ENCODE assay signal across 8 cellular contexts in the genomic region with DNA sequence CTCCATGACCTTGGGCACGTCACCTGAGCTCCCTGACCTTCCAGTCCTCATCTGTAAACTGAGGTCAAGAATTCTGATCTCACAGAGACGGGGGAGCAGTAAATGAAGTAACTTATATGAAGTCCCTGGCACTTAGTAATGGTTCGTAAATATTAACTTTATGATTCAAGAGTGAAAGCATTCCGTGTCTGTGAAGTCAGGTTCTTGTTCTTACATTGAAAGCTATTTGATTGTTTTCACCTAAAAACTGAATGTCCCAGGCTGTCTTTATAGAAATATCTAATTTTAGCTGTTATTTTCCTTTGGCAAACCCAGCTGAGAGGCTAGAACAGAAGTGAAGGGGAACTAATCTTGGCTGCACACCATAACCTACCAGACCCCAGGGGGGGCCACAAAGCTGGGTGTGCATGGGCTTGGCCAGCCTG.
DNase-seq lines count a peak whose midpoint lies in the region; ATAC-seq and TF ChIP-seq lines count a peak whose summit lies in the region.

No MANE protein-coding gene starts in this region.

- peaks cover 46% of the 10 kb centered on the region for H3K4me1 Mint-ChIP-seq in activated CD4-positive, alpha-beta memory T cell treated with anti-CD3 and anti-CD28 coated beads, Interleukin-2, amount 10 ng/mL, durations not matched to agents 7 days and 5 days

- no peaks in the 10 kb centered on the region for H3K27me3 Mint-ChIP-seq in activated CD4-positive, alpha-beta memory T cell treated with anti-CD3 and anti-CD28 coated beads, Interleukin-2, amount 10 ng/mL, durations not matched to agents 7 days and 5 days

- H3K36me3 ChIP-seq in heart left ventricle (no peaks in the 10 kb centered on the region), gastrocnemius medialis (no peaks in the 10 kb centered on the region)

- DNase-seq in activated CD4-positive, alpha-beta memory T cell treated with anti-CD3 and anti-CD28 coated beads, Interleukin-2, amount 10 ng/mL, durations not matched to agents 7 days and 5 days, result no peak
- DNase-seq in heart left ventricle, result no peak
- DNase-seq in gastrocnemius medialis, result no peak
- DNase-seq in NCI-H2107 treated with DMSO at 0.1 percent for 48 hours (lab: John Stamatoyannopoulos, UW; ENCODE audit: unreplicated experiment), result no peak
- no peak for DNase-seq in SHP77 (lab: John Stamatoyannopoulos, UW)

- TF ChIP-seq POLR2A in heart left ventricle (IDR thresholded peaks at IDR 0.05), result no peak
- TF ChIP-seq POLR2A in gastrocnemius medialis (IDR thresholded peaks at IDR 0.05), result no peak

- no peaks in the 10 kb centered on the region for H3K27me3 ChIP-seq in heart left ventricle
- H3K27me3 ChIP-seq in gastrocnemius medialis, result no peaks in the 10 kb centered on the region

- H3K4me3 Mint-ChIP-seq in activated CD4-positive, alpha-beta memory T cell treated with anti-CD3 and anti-CD28 coated beads, Interleukin-2, amount 10 ng/mL, durations not matched to agents 7 days and 5 days, result peak overlapping the region; percentile 68

- POLR2A ChIA-PET in activated CD4-positive, alpha-beta memory T cell treated with anti-CD3 and anti-CD28 coated beads, Interleukin-2, amount 10 ng/mL, durations not matched to agents 7 days and 5 days (lab: Charles Lee), result interaction anchor here (0.9 to 2.6 kb wide), 14 partner anchors 8 to 159 kb away, joined by 3 to 19 read pairs (median 6); a partner anchor contains a TSS

- H3K9me3 ChIP-seq in heart left ventricle (peaks cover 0 to 35% (median 25%) of the 10 kb centered on the region in 12 donors), gastrocnemius medialis (peaks cover 0 to 9% (median 0%) of the 10 kb centered on the region in 3 donors)

- H3K36me3 Mint-ChIP-seq in activated CD4-positive, alpha-beta memory T cell treated with anti-CD3 and anti-CD28 coated beads, Interleukin-2, amount 10 ng/mL, durations not matched to agents 7 days and 5 days (ENCODE audit: low read depth), result peaks cover 43% of the 10 kb centered on the region

- 61 to 83% (median 68%) methylated on average over 4 of the region's 4 CpGs for WGBS in heart left ventricle, 4 donors

- H3K4me3 ChIP-seq in heart left ventricle (peak overlapping the region in 5 of 12 donors; percentile 4 to 14 (median 8)), gastrocnemius medialis (peak overlapping the region in 1 of 4 donors; percentile 12)

- TF ChIP-seq CTCF in heart left ventricle (IDR thresholded peaks at IDR 0.05), result peak in 1 of 12 donors; percentile 14
- TF ChIP-seq CTCF in gastrocnemius medialis (IDR thresholded peaks at IDR 0.05 in 4 of 5, conservative IDR thresholded peaks at IDR 0.05 in 1 of 5), result no peak

- intact Hi-C loops in heart left ventricle (cut with DNase I) (loop anchor here in 5 of 10 donors (5.0 to 10.0 kb wide), 4 partner anchors 40 to 87 kb away; a partner anchor contains a TSS), gastrocnemius medialis (cut with DNase I; ENCODE audit: low total_unique reads) (no loop called here)

- peak overlapping the region; percentile 94 for H3K27ac Mint-ChIP-seq in activated CD4-positive, alpha-beta memory T cell treated with anti-CD3 and anti-CD28 coated beads, Interleukin-2, amount 10 ng/mL, durations not matched to agents 7 days and 5 days

- in situ Hi-C loops in gastrocnemius medialis (cut with MboI; ENCODE audit: low sequenced_read_pairs in 4 of 4), result no loop called here

- H3K4me1 ChIP-seq in heart left ventricle (peaks cover 0 to 70% (median 26%) of the 10 kb centered on the region in 12 donors), gastrocnemius medialis (peaks cover 16 to 35% of the 10 kb centered on the region in 2 donors)

- H3K9me3 Mint-ChIP-seq in activated CD4-positive, alpha-beta memory T cell treated with anti-CD3 and anti-CD28 coated beads, Interleukin-2, amount 10 ng/mL, durations not matched to agents 7 days and 5 days, result peaks cover 36% of the 10 kb centered on the region

- H3K27ac ChIP-seq in heart left ventricle, result peak overlapping the region; percentile 79 to 99 (median 85)
- H3K27ac ChIP-seq in gastrocnemius medialis, result peak overlapping the region; percentile 61 to 78 (median 73)

- peak; percentile 16 for ATAC-seq in GM18861 (IDR thresholded peaks at IDR 0.05; ENCODE audit: unreplicated experiment)
- ATAC-seq in heart left ventricle, result peak in 3 of 4 donors; percentile 28 to 55 (median 39)
- peak; percentile 20 to 28 for ATAC-seq in gastrocnemius medialis
- ATAC-seq in HG02852 (IDR thresholded peaks at IDR 0.05; ENCODE audit: unreplicated experiment), result no peak
- ATAC-seq in HG03025 (IDR thresholded peaks at IDR 0.05; ENCODE audit: low FRiP score, unreplicated experiment), result no peak

- CTCF ChIA-PET in activated CD4-positive, alpha-beta memory T cell treated with anti-CD3 and anti-CD28 coated beads, Interleukin-2, amount 10 ng/mL, durations not matched to agents 7 days and 5 days (lab: Charles Lee), result interaction anchor here (0.9 to 2.8 kb wide), 9 partner anchors 14 to 159 kb away, joined by 3 to 11 read pairs (median 4); a partner anchor contains a TSS

Comparison
In these comparisons a context has a peak if more than half of its experiments do, and no peak if none do; other contexts are left out.
1. ATAC-seq: peak in GM18861 (single experiment), heart left ventricle (3 of 4) and gastrocnemius medialis (2 of 2); none in HG02852 (single experiment) and HG03025 (single experiment).